In the genomic region with DNA sequence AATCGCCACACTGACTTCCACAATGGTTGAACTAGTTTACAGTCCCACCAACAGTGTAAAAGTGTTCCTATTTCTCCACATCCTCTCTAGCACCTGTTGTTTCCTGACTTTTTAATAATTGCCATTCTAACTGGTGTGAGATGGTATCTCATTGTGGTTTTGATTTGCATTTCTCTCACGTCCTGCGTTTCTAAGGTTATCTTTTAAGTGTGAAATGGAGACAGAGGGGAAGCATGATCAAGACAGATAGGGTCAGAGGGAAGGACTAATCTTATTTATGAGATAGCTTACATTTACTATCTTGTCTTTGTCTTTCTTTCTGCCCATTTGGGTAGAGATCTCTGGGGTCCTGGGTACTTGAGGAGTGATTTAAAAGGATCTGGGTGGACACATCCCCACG, we compare ENCODE assay signal across 4 cellular contexts. TPM values are rescaled to one million over a fixed set of nuclear protein-coding genes. Genes with fewer than 3 reads are reported as not detected.
"Had no signal": no experiment of that assay in that cellular context is flagged by ENCODE, and none has a peak within 500 bp of the region (broad histone marks: within the 10 kb centered on the region; RNA-seq: fewer than 3 reads in every experiment).

No MANE protein-coding gene starts in this region.

RNA-seq across cellular contexts. Expression of gene EOMES, which starts 48.3 kb away (rescaled TPM):
- total RNA-seq: gastrocnemius medialis, glomerular endothelial cell, renal cortical epithelial cell, sigmoid colon had no signal
